Comparison of ENCODE assay signal across 21 cellular contexts in the genomic region with DNA sequence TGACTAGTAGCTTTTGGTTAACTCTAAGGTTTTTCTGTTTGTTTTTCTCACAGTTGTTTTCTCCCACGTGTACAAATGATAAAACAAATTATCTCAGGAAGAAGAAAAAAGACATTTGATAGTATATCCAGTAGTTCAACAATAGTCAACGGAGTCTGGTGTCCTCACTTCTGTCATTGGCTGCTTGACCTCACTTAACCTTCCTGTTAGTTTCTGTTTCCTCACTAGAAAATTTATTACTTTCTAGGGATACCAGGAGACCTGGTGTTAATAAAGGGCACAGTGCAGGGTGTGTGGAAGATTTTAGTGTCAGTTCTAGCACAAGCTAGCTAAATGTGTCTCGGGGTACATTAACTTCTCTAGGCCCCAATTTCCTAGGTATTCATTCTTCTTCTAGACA.
DNase-seq lines count a peak whose midpoint lies in the region; ATAC-seq and TF ChIP-seq lines count a peak whose summit lies in the region.
"Had no signal": no experiment of that assay in that cellular context is flagged by ENCODE, and none has a peak within 500 bp of the region (broad histone marks: within the 10 kb centered on the region; RNA-seq: fewer than 3 reads in every experiment).

No MANE protein-coding gene starts in this region.

- no peaks in the 10 kb centered on the region for H3K9me3 ChIP-seq in HEK293 (ENCODE audit: control insufficient read depth, insufficient read depth, low read depth, low read length)
- H3K9me3 ChIP-seq: body of pancreas, esophagus muscularis mucosa, SJCRH30 had no signal

- POLR2A ChIA-PET in activated CD4-positive, alpha-beta T cell treated with anti-CD3 and anti-CD28 coated beads for 36 hours (lab: Charles Lee), result interaction anchor here (1.1 kb wide), 1 partner anchor 107 kb away, joined by 3 read pairs; no protein-coding TSS in a partner anchor
- POLR2A ChIA-PET in HEK293 (lab: Yijun Ruan, JAX), result no interaction called here

- intact Hi-C loops in activated CD4-positive, alpha-beta T cell treated with anti-CD3 and anti-CD28 coated beads for 36 hours (cut with DNase I, micrococcal nuclease), result loop anchor here in 1 of 2 experiments (5.0 kb wide), 1 partner anchor 110 kb away; no protein-coding TSS in a partner anchor
- intact Hi-C loops in natural killer cell (cut with micrococcal nuclease), result loop anchor here (2.0 to 5.0 kb wide), 2 partner anchors 17 to 35 kb away; no protein-coding TSS in a partner anchor

- no peak overlapping the region for H3K4me3 ChIP-seq in HEK293 (ENCODE audit: low read depth, low read length)
- H3K4me3 ChIP-seq: body of pancreas, esophagus muscularis mucosa, SJCRH30 had no signal

- peaks cover 24% of the 10 kb centered on the region for H3K4me1 ChIP-seq in HEK293 (ENCODE audit: control insufficient read depth, insufficient read depth, low read length)
- H3K4me1 ChIP-seq: SJCRH30 had no signal

- H3K36me3 ChIP-seq in HEK293 (ENCODE audit: control insufficient read depth in 2 of 2, insufficient read depth in 1 of 2, low read length in 2 of 2), result no peaks in the 10 kb centered on the region
- H3K36me3 ChIP-seq: esophagus muscularis mucosa, SJCRH30 had no signal

- peak overlapping the region; percentile 87 for H3K27ac Mint-ChIP-seq in activated CD4-positive, alpha-beta T cell treated with anti-CD3 and anti-CD28 coated beads for 36 hours
- H3K27ac Mint-ChIP-seq in activated naive CD8-positive, alpha-beta T cell treated with anti-CD3 and anti-CD28 coated beads for 36 hours, result peak overlapping the region; percentile 96
- H3K27ac Mint-ChIP-seq in natural killer cell, result no peak overlapping the region
- H3K27ac Mint-ChIP-seq: naive B cell; stimulated activated naive B cell treated with anti-CD40 and anti-IgM and Interleukin-4, amounts not matched to agents 10 μg/mL and 1 μg/mL and 100 μg/mL, for 72 hours had no signal

- DNase-seq in activated CD4-positive, alpha-beta T cell treated with anti-CD3 and anti-CD28 coated beads for 36 hours, result no peak
- DNase-seq in activated CD4-positive, alpha-beta T cell treated with anti-CD3 and anti-CD28 coated beads for 48 hours, result no peak
- no peak for DNase-seq in activated naive CD8-positive, alpha-beta T cell treated with anti-CD3 and anti-CD28 coated beads for 36 hours
- no peak for DNase-seq in natural killer cell
- no peak for DNase-seq in islet precursor cell
- DNase-seq: ACHN; body of pancreas; HCEC 1CT; KBM-7; naive B cell; NCI-H1048; NCI-H2107; NCI-H69; OCI-M1; SJCRH30; stimulated activated naive B cell treated with anti-CD40 and anti-IgM and Interleukin-4, amounts not matched to agents 10 μg/mL and 1 μg/mL and 100 μg/mL, for 72 hours; T1000 had no signal

- peak overlapping the region; percentile 12 for H3K4me3 Mint-ChIP-seq in activated CD4-positive, alpha-beta T cell treated with anti-CD3 and anti-CD28 coated beads for 36 hours
- peak overlapping the region; percentile 27 for H3K4me3 Mint-ChIP-seq in activated naive CD8-positive, alpha-beta T cell treated with anti-CD3 and anti-CD28 coated beads for 36 hours
- H3K4me3 Mint-ChIP-seq in natural killer cell, result peak overlapping the region; percentile 68
- H3K4me3 Mint-ChIP-seq: naive B cell; stimulated activated naive B cell treated with anti-CD40 and anti-IgM and Interleukin-4, amounts not matched to agents 10 μg/mL and 1 μg/mL and 100 μg/mL, for 72 hours had no signal

- H3K9me3 Mint-ChIP-seq in activated CD4-positive, alpha-beta T cell treated with anti-CD3 and anti-CD28 coated beads for 36 hours (ENCODE audit: low read depth), result no peaks in the 10 kb centered on the region
- peaks cover 2% of the 10 kb centered on the region for H3K9me3 Mint-ChIP-seq in activated naive CD8-positive, alpha-beta T cell treated with anti-CD3 and anti-CD28 coated beads for 36 hours
- H3K9me3 Mint-ChIP-seq in natural killer cell, result no peaks in the 10 kb centered on the region
- H3K9me3 Mint-ChIP-seq: naive B cell; stimulated activated naive B cell treated with anti-CD40 and anti-IgM and Interleukin-4, amounts not matched to agents 10 μg/mL and 1 μg/mL and 100 μg/mL, for 72 hours had no signal

- H3K27me3 Mint-ChIP-seq in activated CD4-positive, alpha-beta T cell treated with anti-CD3 and anti-CD28 coated beads for 36 hours, result no peaks in the 10 kb centered on the region
- no peaks in the 10 kb centered on the region for H3K27me3 Mint-ChIP-seq in activated naive CD8-positive, alpha-beta T cell treated with anti-CD3 and anti-CD28 coated beads for 36 hours
- no peaks in the 10 kb centered on the region for H3K27me3 Mint-ChIP-seq in natural killer cell (ENCODE audit: low read depth in 2 of 2)

- CTCF ChIA-PET in activated CD4-positive, alpha-beta T cell treated with anti-CD3 and anti-CD28 coated beads for 36 hours (lab: Charles Lee), result no interaction called here
- CTCF ChIA-PET in HEK293 (lab: Yijun Ruan, JAX), result interaction anchor here (0.6 kb wide), 1 partner anchor 402 kb away, joined by 4 read pairs; no protein-coding TSS in a partner anchor

- H3K27ac ChIP-seq in HEK293 (ENCODE audit: extremely low read depth, low read depth, low read length), result no peak overlapping the region
- H3K27ac ChIP-seq: esophagus muscularis mucosa, SJCRH30 had no signal

- H3K36me3 Mint-ChIP-seq in activated CD4-positive, alpha-beta T cell treated with anti-CD3 and anti-CD28 coated beads for 36 hours (ENCODE audit: low read depth), result peaks cover 18% of the 10 kb centered on the region
- H3K36me3 Mint-ChIP-seq in activated naive CD8-positive, alpha-beta T cell treated with anti-CD3 and anti-CD28 coated beads for 36 hours, result peaks cover 51% of the 10 kb centered on the region
- peaks cover 9% of the 10 kb centered on the region for H3K36me3 Mint-ChIP-seq in natural killer cell
- H3K36me3 Mint-ChIP-seq: stimulated activated naive B cell treated with anti-CD40 and anti-IgM and Interleukin-4, amounts not matched to agents 10 μg/mL and 1 μg/mL and 100 μg/mL, for 72 hours had no signal

- ATAC-seq in activated CD4-positive, alpha-beta T cell treated with anti-CD3 and anti-CD28 coated beads for 36 hours, result no peak
- ATAC-seq in natural killer cell (peak in 1 of 3 donors; percentile 11), HG02885 (IDR thresholded peaks at IDR 0.05; ENCODE audit: poor library complexity, unreplicated experiment) (no peak)
- no peak for ATAC-seq in activated CD4-positive, CD25-positive, alpha-beta regulatory T cell treated with anti-CD3 and anti-CD28 coated beads, Interleukin-2, amount 50 U/mL, for 24 hours
- ATAC-seq: body of pancreas; stimulated activated naive B cell treated with anti-CD40 and anti-IgM and Interleukin-4, amounts not matched to agents 10 μg/mL and 1 μg/mL and 100 μg/mL, for 72 hours had no signal

- peaks cover 92% of the 10 kb centered on the region for H3K4me1 Mint-ChIP-seq in activated CD4-positive, alpha-beta T cell treated with anti-CD3 and anti-CD28 coated beads for 36 hours
- peaks cover 89% of the 10 kb centered on the region for H3K4me1 Mint-ChIP-seq in activated naive CD8-positive, alpha-beta T cell treated with anti-CD3 and anti-CD28 coated beads for 36 hours
- peaks cover 90 to 96% of the 10 kb centered on the region in 2 donors for H3K4me1 Mint-ChIP-seq in natural killer cell

- TF ChIP-seq CTCF in HEK293 (tag by site-specific recombination; IDR thresholded peaks at IDR 0.05), result no peak
- TF ChIP-seq CTCF in natural killer cell (IDR thresholded peaks at IDR 0.05), result no peak

TF ChIP-seq in HEK293, 187 proteins besides CTCF, POLR2A, EP300 and RAD21:
- TF ChIP-seq OSR2 (tag by site-specific recombination; IDR thresholded peaks at IDR 0.05), result peak; percentile 12; the same call in 1 of the 2 replicates
- TF ChIP-seq PRDM6 (tag by site-specific recombination; IDR thresholded peaks at IDR 0.05), result peak; percentile 70
- no peak for TF ChIP-seq ZNF292 (tag by site-specific recombination; IDR thresholded peaks at IDR 0.05; ENCODE audit: borderline replicate concordance, low read depth)

Comparison
In these comparisons a context has a peak if more than half of its experiments do, and no peak if none do; other contexts are left out.
1. H3K27ac Mint-ChIP-seq: peak in activated CD4-positive, alpha-beta T cell treated with anti-CD3 and anti-CD28 coated beads for 36 hours (single experiment) and activated naive CD8-positive, alpha-beta T cell treated with anti-CD3 and anti-CD28 coated beads for 36 hours (single experiment); none in natural killer cell (0 of 2).
2. H3K4me3 Mint-ChIP-seq: peak in every context shown above with its lines; median percentile 68 in natural killer cell; 27 in activated naive CD8-positive, alpha-beta T cell treated with anti-CD3 and anti-CD28 coated beads for 36 hours; 12 in activated CD4-positive, alpha-beta T cell treated with anti-CD3 and anti-CD28 coated beads for 36 hours.